In genomic region chr6:127794405-127794804, GRCh38 we compare ENCODE assay signal across 19 cellular contexts.
"Had no signal": no experiment of that assay in that cellular context is flagged by ENCODE, and none has a peak within 500 bp of the region (broad histone marks: within the 10 kb centered on the region; RNA-seq: fewer than 3 reads in every experiment).

No MANE protein-coding gene starts in this region.

- H3K4me3 Mint-ChIP-seq: memory B cell; nephron; stimulated activated naive B cell treated with anti-CD40 and anti-IgM and Interleukin-4, amounts not matched to agents 10 μg/mL and 1 μg/mL and 100 μg/mL, for 72 hours had no signal

- ATAC-seq: left ventricle myocardium superior; stimulated activated naive B cell treated with anti-CD40 and anti-IgM and Interleukin-4, amounts not matched to agents 10 μg/mL and 1 μg/mL and 100 μg/mL, for 72 hours had no signal

- H3K4me1 Mint-ChIP-seq: memory B cell; nephron; stimulated activated naive B cell treated with anti-CD40 and anti-IgM and Interleukin-4, amounts not matched to agents 10 μg/mL and 1 μg/mL and 100 μg/mL, for 72 hours had no signal

- DNase-seq: activated CD4-positive, alpha-beta T cell treated with anti-CD3 and anti-CD28 coated beads, Interleukin-2, amount 50 U/mL, for 48 hours; activated naive CD4-positive, alpha-beta T cell treated with anti-CD3 and anti-CD28 coated beads, Interleukin-2, amount 50 U/mL, for 16 hours; anterior cingulate cortex; brain microvascular endothelial cell; cerebellar nuclear complex; effector CD8-positive, alpha-beta T cell; foreskin fibroblast; glutamatergic neuron; hypothalamus; kidney glomerular epithelial cell; left ventricle myocardium superior; nucleus accumbens; posterior cingulate gyrus; retina; stimulated activated naive B cell treated with anti-CD40 and anti-IgM and Interleukin-4, amounts not matched to agents 10 μg/mL and 1 μg/mL and 100 μg/mL, for 72 hours; T-helper 9 cell; trophoblast cell had no signal

- H3K9me3 Mint-ChIP-seq: memory B cell; nephron; stimulated activated naive B cell treated with anti-CD40 and anti-IgM and Interleukin-4, amounts not matched to agents 10 μg/mL and 1 μg/mL and 100 μg/mL, for 72 hours had no signal

- H3K36me3 Mint-ChIP-seq: memory B cell; stimulated activated naive B cell treated with anti-CD40 and anti-IgM and Interleukin-4, amounts not matched to agents 10 μg/mL and 1 μg/mL and 100 μg/mL, for 72 hours had no signal

- H3K27ac Mint-ChIP-seq: memory B cell; nephron; stimulated activated naive B cell treated with anti-CD40 and anti-IgM and Interleukin-4, amounts not matched to agents 10 μg/mL and 1 μg/mL and 100 μg/mL, for 72 hours had no signal

- H3K27me3 Mint-ChIP-seq: memory B cell; stimulated activated naive B cell treated with anti-CD40 and anti-IgM and Interleukin-4, amounts not matched to agents 10 μg/mL and 1 μg/mL and 100 μg/mL, for 72 hours had no signal
